18 cellular contexts compared by ENCODE assay signal in genomic region chr12:67512061-67512460, GRCh38.
A peak's percentile ranks its signal among the peaks of the same experiment; 100 is the strongest.
DNase-seq lines count a peak whose midpoint lies in the region; ATAC-seq, FAIRE-seq and TF ChIP-seq lines count a peak whose summit lies in the region.
"Had no signal": no experiment of that assay in that cellular context is flagged by ENCODE, and none has a peak within 500 bp of the region (broad histone marks: within the 10 kb centered on the region; RNA-seq: fewer than 3 reads in every experiment).

No MANE protein-coding gene starts in this region.

- peaks cover 3% of the 10 kb centered on the region for H3K9me3 Mint-ChIP-seq in activated CD8-positive, alpha-beta T cell treated with anti-CD3 and anti-CD28 coated beads, Interleukin-2, amount 10 ng/mL, durations not matched to agents 7 days and 5 days (ENCODE audit: insufficient read depth)
- no peaks in the 10 kb centered on the region for H3K9me3 Mint-ChIP-seq in activated CD8-positive, alpha-beta T cell treated with anti-CD3 and anti-CD28 coated beads for 36 hours
- no peaks in the 10 kb centered on the region for H3K9me3 Mint-ChIP-seq in stimulated activated effector memory CD8-positive, alpha-beta T cell treated with anti-CD3 and anti-CD28 coated beads, Interleukin-12 subunit alpha, Interleukin-12 subunit beta, amount 100 ng/mL, for 72 hours
- H3K9me3 Mint-ChIP-seq: HFFc6 had no signal

- H3K4me1 Mint-ChIP-seq in activated CD8-positive, alpha-beta T cell treated with anti-CD3 and anti-CD28 coated beads, Interleukin-2, amount 10 ng/mL, durations not matched to agents 7 days and 5 days (ENCODE audit: low read depth), result peaks cover 33% of the 10 kb centered on the region
- H3K4me1 Mint-ChIP-seq in activated CD8-positive, alpha-beta T cell treated with anti-CD3 and anti-CD28 coated beads for 36 hours (ENCODE audit: low read depth), result peaks cover 42% of the 10 kb centered on the region
- H3K4me1 Mint-ChIP-seq in T-helper 17 cell, result peaks cover 36% of the 10 kb centered on the region
- H3K4me1 Mint-ChIP-seq in stimulated activated effector memory CD8-positive, alpha-beta T cell treated with anti-CD3 and anti-CD28 coated beads, Interleukin-12 subunit alpha, Interleukin-12 subunit beta, amount 100 ng/mL, for 72 hours, result peaks cover 22% of the 10 kb centered on the region

- H3K36me3 Mint-ChIP-seq in activated CD8-positive, alpha-beta T cell treated with anti-CD3 and anti-CD28 coated beads, Interleukin-2, amount 10 ng/mL, durations not matched to agents 7 days and 5 days (ENCODE audit: low read depth), result peaks cover 6% of the 10 kb centered on the region
- no peaks in the 10 kb centered on the region for H3K36me3 Mint-ChIP-seq in activated CD8-positive, alpha-beta T cell treated with anti-CD3 and anti-CD28 coated beads for 36 hours (ENCODE audit: low read depth)
- H3K36me3 Mint-ChIP-seq in T-helper 17 cell (ENCODE audit: low read depth), result no peaks in the 10 kb centered on the region
- no peaks in the 10 kb centered on the region for H3K36me3 Mint-ChIP-seq in stimulated activated effector memory CD8-positive, alpha-beta T cell treated with anti-CD3 and anti-CD28 coated beads, Interleukin-12 subunit alpha, Interleukin-12 subunit beta, amount 100 ng/mL, for 72 hours

- POLR2A ChIA-PET in activated CD8-positive, alpha-beta T cell treated with anti-CD3 and anti-CD28 coated beads, Interleukin-2, amount 10 ng/mL, durations not matched to agents 7 days and 5 days (lab: Charles Lee), result no interaction called here
- POLR2A ChIA-PET in activated CD8-positive, alpha-beta T cell treated with anti-CD3 and anti-CD28 coated beads for 36 hours (lab: Charles Lee), result no interaction called here

- CTCF ChIA-PET in activated CD8-positive, alpha-beta T cell treated with anti-CD3 and anti-CD28 coated beads, Interleukin-2, amount 10 ng/mL, durations not matched to agents 7 days and 5 days (lab: Charles Lee), result interaction anchor here (0.6 to 1.4 kb wide), 5 partner anchors 17 to 156 kb away, joined by 3 to 4 read pairs (median 3); no protein-coding TSS in a partner anchor
- CTCF ChIA-PET in activated CD8-positive, alpha-beta T cell treated with anti-CD3 and anti-CD28 coated beads for 36 hours (lab: Charles Lee), result interaction anchor here (0.5 to 0.7 kb wide), 3 partner anchors 32 to 1283 kb away, joined by 3 to 4 read pairs (median 3); no protein-coding TSS in a partner anchor

- no peak for TF ChIP-seq CTCF in activated CD8-positive, alpha-beta T cell treated with anti-CD3 and anti-CD28 coated beads for 36 hours (IDR thresholded peaks at IDR 0.05)
- no peak for TF ChIP-seq CTCF in fibroblast of the aortic adventitia (IDR thresholded peaks at IDR 0.05; ENCODE audit: insufficient read depth, low read length)

- no peak overlapping the region for H3K4me3 ChIP-seq in fibroblast of the aortic adventitia (ENCODE audit: low read depth, low read length)
- H3K4me3 ChIP-seq: Peyer's patch had no signal

- intact Hi-C loops in activated CD8-positive, alpha-beta T cell treated with anti-CD3 and anti-CD28 coated beads for 36 hours (cut with micrococcal nuclease), result no loop called here

- ATAC-seq in activated CD8-positive, alpha-beta T cell treated with anti-CD3 and anti-CD28 coated beads, Interleukin-2, amount 10 ng/mL, durations not matched to agents 7 days and 5 days, result no peak
- ATAC-seq in activated CD8-positive, alpha-beta T cell treated with anti-CD3 and anti-CD28 coated beads for 36 hours, result no peak
- ATAC-seq in T-helper 17 cell (no peak), GM21723 (IDR thresholded peaks at IDR 0.05; ENCODE audit: unreplicated experiment) (no peak)
- ATAC-seq in stimulated activated effector memory CD8-positive, alpha-beta T cell treated with anti-CD3 and anti-CD28 coated beads, Interleukin-12 subunit alpha, Interleukin-12 subunit beta, amount 100 ng/mL, for 72 hours, result no peak

- no peak overlapping the region for H3K4me3 Mint-ChIP-seq in activated CD8-positive, alpha-beta T cell treated with anti-CD3 and anti-CD28 coated beads, Interleukin-2, amount 10 ng/mL, durations not matched to agents 7 days and 5 days
- H3K4me3 Mint-ChIP-seq in activated CD8-positive, alpha-beta T cell treated with anti-CD3 and anti-CD28 coated beads for 36 hours, result no peak overlapping the region
- no peak overlapping the region for H3K4me3 Mint-ChIP-seq in T-helper 17 cell
- no peak overlapping the region for H3K4me3 Mint-ChIP-seq in stimulated activated effector memory CD8-positive, alpha-beta T cell treated with anti-CD3 and anti-CD28 coated beads, Interleukin-12 subunit alpha, Interleukin-12 subunit beta, amount 100 ng/mL, for 72 hours
- H3K4me3 Mint-ChIP-seq: HFFc6 had no signal

- FAIRE-seq in GM19239 (lab: Jason Lieb, UNC), result no peak
- FAIRE-seq: GM12891, HTR-8/SVneo had no signal

- peaks cover 2% of the 10 kb centered on the region for H3K27me3 Mint-ChIP-seq in activated CD8-positive, alpha-beta T cell treated with anti-CD3 and anti-CD28 coated beads, Interleukin-2, amount 10 ng/mL, durations not matched to agents 7 days and 5 days (ENCODE audit: low read depth)
- H3K27me3 Mint-ChIP-seq in activated CD8-positive, alpha-beta T cell treated with anti-CD3 and anti-CD28 coated beads for 36 hours, result no peaks in the 10 kb centered on the region
- no peaks in the 10 kb centered on the region for H3K27me3 Mint-ChIP-seq in T-helper 17 cell

- no peaks in the 10 kb centered on the region for H3K9me3 ChIP-seq in T-helper 17 cell (ENCODE audit: control insufficient read depth, low read length, poor library complexity, severe bottlenecking)
- H3K9me3 ChIP-seq: Peyer's patch had no signal

- no peak for DNase-seq in activated CD8-positive, alpha-beta T cell treated with anti-CD3 and anti-CD28 coated beads, Interleukin-2, amount 10 ng/mL, durations not matched to agents 7 days and 5 days
- DNase-seq in activated CD8-positive, alpha-beta T cell treated with anti-CD3 and anti-CD28 coated beads for 36 hours, result no peak
- DNase-seq in T-helper 17 cell, result no peak
- DNase-seq in fibroblast of the aortic adventitia (ENCODE audit: low read depth), result peak; percentile 70
- DNase-seq in D341Med (ENCODE audit: low spot score), result no peak
- no peak for DNase-seq in stimulated activated effector memory CD8-positive, alpha-beta T cell treated with anti-CD3 and anti-CD28 coated beads, Interleukin-12 subunit alpha, Interleukin-12 subunit beta, amount 100 ng/mL, for 72 hours (ENCODE audit: low spot score in 2 of 2)
- DNase-seq in GM19239 (ENCODE audit: insufficient read length, low spot score), result no peak
- DNase-seq: 8988T, DMS153, HFFc6, NCI-H1436 treated with DMSO at 0.1 percent for 48 hours, NCI-H2081, NCI-H345, Peyer's patch, SHP77 treated with DMSO at 0.1 percent for 48 hours had no signal

- H3K27ac Mint-ChIP-seq in activated CD8-positive, alpha-beta T cell treated with anti-CD3 and anti-CD28 coated beads, Interleukin-2, amount 10 ng/mL, durations not matched to agents 7 days and 5 days, result peak overlapping the region; percentile 21
- H3K27ac Mint-ChIP-seq in activated CD8-positive, alpha-beta T cell treated with anti-CD3 and anti-CD28 coated beads for 36 hours, result no peak overlapping the region
- H3K27ac Mint-ChIP-seq in T-helper 17 cell, result peak overlapping the region; percentile 60
- H3K27ac Mint-ChIP-seq in stimulated activated effector memory CD8-positive, alpha-beta T cell treated with anti-CD3 and anti-CD28 coated beads, Interleukin-12 subunit alpha, Interleukin-12 subunit beta, amount 100 ng/mL, for 72 hours, result no peak overlapping the region
- H3K27ac Mint-ChIP-seq: HFFc6 had no signal

Comparison
In these comparisons a context has a peak if more than half of its experiments do, and no peak if none do; other contexts are left out.
1. H3K27ac Mint-ChIP-seq: peak in activated CD8-positive, alpha-beta T cell treated with anti-CD3 and anti-CD28 coated beads, Interleukin-2, amount 10 ng/mL, durations not matched to agents 7 days and 5 days (single experiment) and T-helper 17 cell (single experiment); none in activated CD8-positive, alpha-beta T cell treated with anti-CD3 and anti-CD28 coated beads for 36 hours (single experiment) and stimulated activated effector memory CD8-positive, alpha-beta T cell treated with anti-CD3 and anti-CD28 coated beads, Interleukin-12 subunit alpha, Interleukin-12 subunit beta, amount 100 ng/mL, for 72 hours (single experiment).